ENCODE assay signal across 14 cellular contexts in the genomic region with DNA sequence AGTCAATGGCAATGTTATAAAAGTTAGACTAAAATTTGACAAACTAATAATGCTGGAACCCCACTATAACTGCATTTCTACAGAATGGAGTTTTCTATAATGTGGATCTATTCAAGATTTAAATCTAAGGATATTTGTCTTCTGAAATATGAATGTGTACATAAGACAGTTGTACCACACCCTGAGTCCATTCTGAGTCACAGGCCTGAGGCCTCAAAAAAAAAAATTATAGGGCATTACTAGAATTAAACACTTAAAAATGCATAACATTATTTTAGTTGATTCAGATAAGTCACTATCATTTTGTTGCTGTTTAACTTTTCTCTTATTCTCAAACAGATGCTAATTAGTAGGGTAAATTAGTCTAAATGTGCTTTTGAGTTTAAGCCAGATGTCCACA. TPM values are rescaled to one million over a fixed set of nuclear protein-coding genes. Genes with fewer than 3 reads are reported as not detected.
DNase-seq lines count a peak whose midpoint lies in the region; ATAC-seq and TF ChIP-seq lines count a peak whose summit lies in the region.
"Had no signal": no experiment of that assay in that cellular context is flagged by ENCODE, and none has a peak within 500 bp of the region (broad histone marks: within the 10 kb centered on the region; RNA-seq: fewer than 3 reads in every experiment).

No MANE protein-coding gene starts in this region.

- TF ChIP-seq CTCF in PC-3 (conservative IDR thresholded peaks at IDR 0.05; ENCODE audit: low read depth, low read length) (no peak), choroid plexus epithelial cell (conservative IDR thresholded peaks at IDR 0.05; ENCODE audit: low read depth, low read length) (no peak), mucosa of descending colon (IDR thresholded peaks at IDR 0.05) (no peak)

- H3K79me2 ChIP-seq in PC-3 (ENCODE audit: low read length): peaks cover 70% of the 10 kb centered on the region

- H3K9me2 ChIP-seq in PC-3 (replicated peaks; ENCODE audit: low read length): no peaks in the 10 kb centered on the region

- BruUV-seq in PC-3 (replicated peaks; lab: Mats Ljungman, UMichigan): no TSS peak

- POLR2A ChIA-PET in PC-3 (lab: Charles Lee; ENCODE audit: unreplicated experiment): no interaction called here

- DNase-seq in Daoy (ENCODE audit: low read depth): peak; percentile 39
- peak; percentile 94 for DNase-seq in PC-3
- peak; percentile 43 for DNase-seq in choroid plexus epithelial cell (ENCODE audit: low read depth)
- DNase-seq in mucosa of descending colon: peak in 1 of 3 donors; percentile 7
- no peak for DNase-seq in activated CD4-positive, alpha-beta T cell treated with anti-CD3 and anti-CD28 coated beads, Interleukin-2, amount 50 U/mL, for 4 hours
- no peak for DNase-seq in T-helper 2 cell
- DNase-seq in NCI-H2171 treated with DMSO at 0.1 percent for 48 hours (lab: John Stamatoyannopoulos, UW): no peak
- no peak for DNase-seq in Right ventricle myocardium inferior (ENCODE audit: missing footprints)
- DNase-seq: NCI-H69; occipital lobe; stimulated activated CD4-positive, alpha-beta T cell treated with anti-CD3 and anti-CD28 coated beads, Interleukin-12 subunit alpha, Interleukin-12 subunit beta, amount 100 ng/mL, for 4 hours had no signal

- H3K36me3 ChIP-seq in PC-3 (ENCODE audit: low read depth, low read length) (0 out of 2 replicates have a peak, but pooled peaks cover 6% of the 10 kb centered on the region), mucosa of descending colon (ENCODE audit: low read depth) (no peaks in the 10 kb centered on the region)
- H3K36me3 ChIP-seq: HAP-1 had no signal

- H3K27ac ChIP-seq in PC-3 (ENCODE audit: low read length): peak overlapping the region; percentile 90
- H3K27ac ChIP-seq: KMS-11 had no signal

- no peaks in the 10 kb centered on the region for H3K27me3 ChIP-seq in PC-3 (ENCODE audit: low read length)

- peak overlapping the region; percentile 75 for H3K9ac ChIP-seq in PC-3 (ENCODE audit: low read length)
- H3K9ac ChIP-seq: KMS-11 had no signal

- no peak overlapping the region for H2AFZ ChIP-seq in PC-3 (ENCODE audit: low read length)

- CTCF ChIA-PET in PC-3 (lab: Charles Lee): no interaction called here

- intact Hi-C loops in PC-3 (cut with micrococcal nuclease) (loop anchor here (1.0 to 5.0 kb wide), 7 partner anchors 12 to 1620 kb away; a partner anchor contains a TSS), mucosa of descending colon (cut with DNase I, micrococcal nuclease) (no loop called here), Right ventricle myocardium inferior (cut with DNase I) (no loop called here)

- peak overlapping the region; percentile 79 for H3K4me2 ChIP-seq in PC-3 (ENCODE audit: low read length)
- H3K4me2 ChIP-seq: KMS-11 had no signal

- H3K4me1 ChIP-seq in PC-3 (ENCODE audit: insufficient read depth, low read length): peaks cover 71% of the 10 kb centered on the region
- H3K4me1 ChIP-seq in mucosa of descending colon (ENCODE audit: low read depth): peaks cover 7% of the 10 kb centered on the region
- H3K4me1 ChIP-seq: HAP-1 had no signal

- ATAC-seq in PC-3: peak; percentile 42
- ATAC-seq in mucosa of descending colon: peak; percentile 71
- no peak for ATAC-seq in Right ventricle myocardium inferior
- ATAC-seq: activated T-helper 17 cell treated with anti-CD3 and anti-CD28 coated beads, Interleukin-2, amount 50 U/mL, for 72 hours had no signal

- H3F3A ChIP-seq in PC-3 (ENCODE audit: low read length, unreplicated experiment): peaks cover 17% of the 10 kb centered on the region

- H3K4me3 ChIP-seq in PC-3 (ENCODE audit: low read length) (peak overlapping the region; percentile 67), choroid plexus epithelial cell (ENCODE audit: low read depth, low read length) (no peak overlapping the region), mucosa of descending colon (no peak overlapping the region)
- H3K4me3 ChIP-seq: HAP-1 had no signal

- H3K9me3 ChIP-seq in PC-3 (ENCODE audit: low read length) (no peaks in the 10 kb centered on the region), mucosa of descending colon (no peaks in the 10 kb centered on the region)
- H3K9me3 ChIP-seq: HAP-1 had no signal

- no peaks in the 10 kb centered on the region for H4K20me1 ChIP-seq in PC-3 (ENCODE audit: low read length)

RNA-seq across cellular contexts. Expression of a gene that starts 42.2 kb away (rescaled TPM):
- total RNA-seq in Daoy (2014; rRNA removed; shearing (Covaris generic)): 34.9 and 41.7 TPM in 2 replicates
- total RNA-seq in PC-3 (2014; rRNA removed): 56.2 and 60.1 TPM in 2 replicates
- 10 to 100 TPM in 2 of 3 donors, 1 to 10 TPM in 1; 4.5 to 58.5 (median 31.8) TPM for total RNA-seq in mucosa of descending colon
- 10.5 TPM for total RNA-seq in Right ventricle myocardium inferior

Comparison
In these comparisons a context has a peak if more than half of its experiments do, and no peak if none do; other contexts are left out.
1. DNase-seq: peak in Daoy (single experiment), PC-3 (single experiment) and choroid plexus epithelial cell (single experiment); none in activated CD4-positive, alpha-beta T cell treated with anti-CD3 and anti-CD28 coated beads, Interleukin-2, amount 50 U/mL, for 4 hours (0 of 2), T-helper 2 cell (0 of 5), NCI-H2171 treated with DMSO at 0.1 percent for 48 hours (single experiment) and Right ventricle myocardium inferior (single experiment).